8 cellular contexts compared by ENCODE assay signal in the genomic region with DNA sequence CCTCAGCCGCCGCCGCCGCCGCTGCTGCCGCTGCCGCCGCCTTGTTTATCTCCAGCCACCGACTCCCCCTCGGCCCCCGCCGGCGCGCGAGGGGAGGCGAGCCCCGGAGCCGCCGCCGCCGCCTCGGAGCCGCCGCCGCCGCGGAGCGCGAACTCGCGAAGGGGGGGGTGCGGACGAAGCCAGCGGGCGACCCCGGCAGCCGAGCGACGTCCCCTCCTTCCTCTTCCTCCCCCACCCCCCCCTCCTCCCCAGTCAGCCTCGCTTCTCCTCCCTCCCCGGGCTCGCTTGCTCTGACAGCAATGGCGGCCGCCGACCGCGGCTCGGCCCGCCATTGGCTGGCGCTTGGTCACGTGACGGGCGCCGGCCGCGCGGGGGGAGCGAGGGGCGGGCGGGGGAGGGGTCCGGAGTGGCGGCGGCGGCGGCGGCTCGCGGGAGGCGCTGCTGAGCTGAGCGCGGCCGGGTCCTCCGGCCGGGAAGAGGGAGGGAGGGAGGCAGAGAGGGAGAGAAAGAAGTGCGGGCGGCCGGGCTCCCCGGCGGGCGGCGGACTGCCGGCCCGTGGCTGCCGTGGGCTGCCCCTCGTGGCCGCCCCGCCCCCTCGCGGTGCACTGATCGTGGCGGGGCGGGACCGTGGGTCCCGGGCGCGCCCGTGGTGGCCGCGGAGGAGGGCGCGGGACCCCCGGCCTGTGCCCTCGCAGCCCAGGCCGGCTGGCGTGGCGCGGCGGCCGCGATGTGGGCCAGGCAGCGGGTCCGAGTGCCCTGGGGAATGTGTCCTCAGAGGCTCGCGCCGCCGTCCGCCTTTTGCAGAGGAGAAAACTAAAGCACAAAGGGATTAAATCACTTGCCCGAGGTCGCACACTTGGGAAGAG. TPM values are rescaled to one million over a fixed set of nuclear protein-coding genes. Genes with fewer than 3 reads are reported as not detected.
DNase-seq lines count a peak whose midpoint lies in the region; ATAC-seq lines count a peak whose summit lies in the region.

MED13L (minus strand) TSS at position 301 of the 866 bp plus-strand sequence. CDS start 562 bp downstream, outside the sequence.

- CTCF ChIA-PET in activated CD8-positive, alpha-beta memory T cell treated with anti-CD3 and anti-CD28 coated beads for 36 hours (lab: Charles Lee): interaction anchor here (1.2 to 1.5 kb wide), 2 partner anchors 279 to 322 kb away, joined by 3 read pairs; no protein-coding TSS in a partner anchor

- ATAC-seq in GM19395 (IDR thresholded peaks at IDR 0.05; ENCODE audit: unreplicated experiment) (peak; percentile 81), HG03558 (IDR thresholded peaks at IDR 0.05; ENCODE audit: extremely low read depth, unreplicated experiment) (peak; percentile 37)

- POLR2A ChIA-PET in activated CD8-positive, alpha-beta memory T cell treated with anti-CD3 and anti-CD28 coated beads for 36 hours (lab: Charles Lee): no interaction called here

- peak; percentile 95 for DNase-seq in CD1c-positive myeloid dendritic cell (ENCODE audit: extremely low spot score)
- peak; percentile 36 for DNase-seq in NK-92 (lab: John Stamatoyannopoulos, UW; ENCODE audit: unreplicated experiment)
- peak; percentile 83 for DNase-seq in effector CD8-positive, alpha-beta T cell (lab: John Stamatoyannopoulos, UW)
- peak; percentile 90 for DNase-seq in medulla oblongata (ENCODE audit: extremely low spot score)
- peak; percentile 70 to 82 (median 74) for DNase-seq in stimulated activated CD4-positive, alpha-beta T cell treated with anti-CD3 and anti-CD28 coated beads, TNF-alpha, amount 100 ng/mL, for 48 hours (ENCODE audit: low read depth in 3 of 3)

RNA-seq across cellular contexts. Expression of gene MED13L, which starts in this region (rescaled TPM):
- total RNA-seq in activated CD8-positive, alpha-beta memory T cell treated with anti-CD3 and anti-CD28 coated beads for 36 hours: 10 to 100 TPM; 39.4 to 42.8 TPM

Comparison
In these comparisons a context has a peak if more than half of its experiments do, and no peak if none do; other contexts are left out.
1. Peak in every context shown above with its lines: DNase-seq and ATAC-seq.
2. DNase-seq: peak in every context shown above with its lines; median percentile 95 in CD1c-positive myeloid dendritic cell; 90 in medulla oblongata; 83 in effector CD8-positive, alpha-beta T cell; 74 in stimulated activated CD4-positive, alpha-beta T cell treated with anti-CD3 and anti-CD28 coated beads, TNF-alpha, amount 100 ng/mL, for 48 hours; 36 in NK-92.